Comparison of ENCODE assay signal across 1 cellular context in the genomic region with DNA sequence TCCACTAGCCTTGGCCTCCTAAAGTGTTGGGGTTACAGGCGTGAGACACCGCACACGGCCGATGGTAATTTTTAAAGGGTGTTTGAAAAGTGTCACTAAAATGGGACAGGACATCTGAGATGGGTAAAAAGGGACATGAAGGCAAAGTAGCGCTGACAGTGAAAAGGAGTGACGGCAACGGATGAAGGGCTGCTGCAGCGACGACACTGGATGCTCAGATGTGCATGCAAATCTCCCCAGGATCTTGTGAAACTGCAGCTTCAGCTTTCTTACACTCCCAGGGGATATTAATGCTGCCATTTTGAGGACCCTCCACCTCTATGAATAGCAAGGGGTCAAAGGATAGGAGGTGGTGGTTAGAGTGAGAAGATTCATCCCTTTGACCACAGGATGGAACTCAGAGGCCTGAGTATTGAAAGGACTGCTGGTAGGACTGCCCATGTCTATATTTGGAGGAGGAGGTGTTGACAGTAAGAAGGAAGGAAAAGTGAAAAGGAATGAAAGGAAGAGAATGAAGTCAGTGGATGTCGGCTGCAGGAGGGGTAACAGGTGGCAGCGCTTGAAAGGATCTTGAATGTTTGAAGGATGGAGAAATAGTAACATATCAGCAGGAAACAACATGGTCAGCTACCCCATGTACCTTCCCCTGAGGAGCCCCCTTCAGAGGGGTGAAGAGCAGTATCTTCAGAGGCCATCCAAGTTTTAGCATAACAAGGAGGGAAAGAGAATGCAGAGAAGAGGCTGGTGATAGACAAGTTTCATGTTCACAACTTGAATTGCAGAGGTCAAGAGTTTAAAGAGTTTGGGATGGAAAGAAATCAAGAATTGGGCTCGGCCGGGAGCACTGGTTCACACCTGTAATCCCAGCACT.
TF ChIP-seq lines count a peak whose summit lies in the region.

No MANE protein-coding gene starts in this region.

TF ChIP-seq in GM23338, 12 proteins besides CTCF, POLR2A, EP300 and RAD21 (continued from another document):
- 0 out of 2 replicates have a peak, but pooled peaks have one; percentile 21 for TF ChIP-seq ZNF462 (CRISPR knock-in tag; IDR thresholded peaks at IDR 0.05)
- no peak for TF ChIP-seq ETS1 (IDR thresholded peaks at IDR 0.05)
- TF ChIP-seq JUNB (IDR thresholded peaks at IDR 0.05; ENCODE audit: unreplicated experiment) = no peak
